ENCODE assay signal across 10 cellular contexts in genomic region chr2:206727287-206727686, GRCh38. TPM values are rescaled to one million over a fixed set of nuclear protein-coding genes. Genes with fewer than 3 reads are reported as not detected.
"Had no signal": no experiment of that assay in that cellular context is flagged by ENCODE, and none has a peak within 500 bp of the region (broad histone marks: within the 10 kb centered on the region; RNA-seq: fewer than 3 reads in every experiment).

No MANE protein-coding gene starts in this region.

- ATAC-seq: K562 had no signal

- H3K4me3 ChIP-seq: K562 had no signal

- H3K27ac ChIP-seq: HL-60, KMS-11 had no signal

- H3K4me2 ChIP-seq: KMS-11 had no signal

- H3K4me1 Mint-ChIP-seq: IgD-negative memory B cell had no signal

- H3K4me3 Mint-ChIP-seq: IgD-negative memory B cell had no signal

- DNase-seq: IMR-90, KBM-7, KG1 had no signal

- H3K27ac Mint-ChIP-seq: IgD-negative memory B cell had no signal

- H3K9ac ChIP-seq: KMS-11 had no signal

- FAIRE-seq: HTR-8/SVneo, K562 had no signal

RNA-seq across cellular contexts. Expression of gene DYTN, which starts 9.1 kb away (rescaled TPM):
- total RNA-seq: HT-29, HT1080, IMR-90, K562 had no signal
- polyA plus RNA-seq: IgD-negative memory B cell, IMR-90, K562 had no signal

RNA-seq across cellular contexts. Expression of gene MDH1B, which starts 37.8 kb away (rescaled TPM):
- total RNA-seq: HT-29 had no signal
- polyA plus RNA-seq: IgD-negative memory B cell had no signal
